Comparison of ENCODE assay signal across 19 cellular contexts in genomic region chr1:10629091-10629815, GRCh38.
DNase-seq lines count a peak whose midpoint lies in the region; ATAC-seq and TF ChIP-seq lines count a peak whose summit lies in the region.
"Had no signal": no experiment of that assay in that cellular context is flagged by ENCODE, and none has a peak within 500 bp of the region (broad histone marks: within the 10 kb centered on the region; RNA-seq: fewer than 3 reads in every experiment).

No MANE protein-coding gene starts in this region.

- peaks cover 9% of the 10 kb centered on the region for H3K36me3 Mint-ChIP-seq in MCF 10A (ENCODE audit: insufficient read depth, unreplicated experiment)
- H3K36me3 Mint-ChIP-seq in natural killer cell treated with Interleukin-12 subunit alpha and Interleukin-12 subunit beta and Interleukin-15 and Interleukin-18, amount 100 ng/mL, for 72 hours = no peaks in the 10 kb centered on the region

- H3K4me1 Mint-ChIP-seq in MCF 10A (ENCODE audit: insufficient read depth, unreplicated experiment) = no peaks in the 10 kb centered on the region
- H3K4me1 Mint-ChIP-seq in natural killer cell treated with Interleukin-12 subunit alpha and Interleukin-12 subunit beta and Interleukin-15 and Interleukin-18, amount 100 ng/mL, for 72 hours (ENCODE audit: low read depth in 2 of 2) = no peaks in the 10 kb centered on the region
- H3K4me1 Mint-ChIP-seq: CD8-positive, alpha-beta memory T cell; T-helper 17 cell had no signal

- POLR2A ChIA-PET in MCF 10A (lab: Yijun Ruan, JAX) = interaction anchor here (0.5 kb wide), 1 partner anchor 425 kb away, joined by 3 read pairs; no protein-coding TSS in a partner anchor

- WGBS in aorta, 2 donors = 92 to 95% methylated on average over 25 of the region's 25 CpGs

- BruUV-seq in MCF 10A (replicated peaks; lab: Mats Ljungman, UMichigan) = no TSS peak

- H3K27me3 Mint-ChIP-seq in MCF 10A (ENCODE audit: insufficient read depth, unreplicated experiment) = no peaks in the 10 kb centered on the region
- H3K27me3 Mint-ChIP-seq in natural killer cell treated with Interleukin-12 subunit alpha and Interleukin-12 subunit beta and Interleukin-15 and Interleukin-18, amount 100 ng/mL, for 72 hours = no peaks in the 10 kb centered on the region
- H3K27me3 Mint-ChIP-seq: activated CD4-positive, alpha-beta memory T cell treated with anti-CD3 and anti-CD28 coated beads for 36 hours; activated T-cell treated with anti-CD3 and anti-CD28 coated beads, Interleukin-2, amount 50 U/mL, for 24 hours; CD8-positive, alpha-beta memory T cell; stimulated activated naive CD8-positive, alpha-beta T cell treated with anti-CD3 and anti-CD28 coated beads, Interleukin-15, Interleukin-2, amounts not matched to agents 100 ng/mL and 50 ng/mL, for 24 hours; T-helper 17 cell had no signal

- TF ChIP-seq POLR2A in breast epithelium (IDR thresholded peaks at IDR 0.05) = no peak

- TF ChIP-seq CTCF in breast epithelium (IDR thresholded peaks at IDR 0.05) = no peak
- TF ChIP-seq CTCF in MCF 10A (IDR thresholded peaks at IDR 0.05; ENCODE audit: unreplicated experiment) = no peak

- intact Hi-C loops in breast epithelium (cut with DNase I; ENCODE audit: low total_unique reads) (loop anchor here (5.0 kb wide), 1 partner anchor 547 kb away; no protein-coding TSS in a partner anchor), MCF 10A (cut with micrococcal nuclease) (no loop called here), cardiac septum (cut with DNase I) (no loop called here), posterior vena cava (cut with DNase I) (no loop called here), aorta (cut with DNase I) (no loop called here)

- H3K27ac ChIP-seq in breast epithelium (peak overlapping the region; percentile 79 to 84), aorta (ENCODE audit: low read depth in 1 of 2, low read length in 2 of 2) (peak overlapping the region in 1 of 2 donors; percentile 35)

- H3K27me3 ChIP-seq in breast epithelium (no peaks in the 10 kb centered on the region), aorta (ENCODE audit: control insufficient read depth in 1 of 2, insufficient read depth in 2 of 2, low read length in 1 of 2) (no peaks in the 10 kb centered on the region)

- no peak overlapping the region for H3K4me3 ChIP-seq in breast epithelium
- no peak overlapping the region for H3K4me3 ChIP-seq in aorta (ENCODE audit: low read length in 2 of 2)

- H3K9me3 Mint-ChIP-seq in MCF 10A (ENCODE audit: unreplicated experiment) = no peaks in the 10 kb centered on the region
- H3K9me3 Mint-ChIP-seq in natural killer cell treated with Interleukin-12 subunit alpha and Interleukin-12 subunit beta and Interleukin-15 and Interleukin-18, amount 100 ng/mL, for 72 hours = no peaks in the 10 kb centered on the region
- H3K9me3 Mint-ChIP-seq: activated CD4-positive, alpha-beta memory T cell treated with anti-CD3 and anti-CD28 coated beads for 36 hours; activated naive CD4-positive, alpha-beta T cell treated with anti-CD3 and anti-CD28 coated beads for 36 hours; activated T-cell treated with anti-CD3 and anti-CD28 coated beads, Interleukin-2, amount 50 U/mL, for 24 hours; CD8-positive, alpha-beta memory T cell; endodermal cell; stimulated activated naive CD8-positive, alpha-beta T cell treated with anti-CD3 and anti-CD28 coated beads, Interleukin-15, Interleukin-2, amounts not matched to agents 100 ng/mL and 50 ng/mL, for 24 hours had no signal

- H3K9me3 ChIP-seq in breast epithelium (no peaks in the 10 kb centered on the region), aorta (ENCODE audit: control insufficient read depth, low read length) (no peaks in the 10 kb centered on the region)

- H3K4me3 Mint-ChIP-seq in MCF 10A (ENCODE audit: unreplicated experiment) = no peak overlapping the region
- H3K4me3 Mint-ChIP-seq in natural killer cell treated with Interleukin-12 subunit alpha and Interleukin-12 subunit beta and Interleukin-15 and Interleukin-18, amount 100 ng/mL, for 72 hours = no peak overlapping the region
- H3K4me3 Mint-ChIP-seq: activated CD4-positive, alpha-beta memory T cell treated with anti-CD3 and anti-CD28 coated beads for 36 hours; activated naive CD4-positive, alpha-beta T cell treated with anti-CD3 and anti-CD28 coated beads for 36 hours; activated T-cell treated with anti-CD3 and anti-CD28 coated beads, Interleukin-2, amount 50 U/mL, for 24 hours; CD8-positive, alpha-beta memory T cell; endodermal cell; stimulated activated naive CD8-positive, alpha-beta T cell treated with anti-CD3 and anti-CD28 coated beads, Interleukin-15, Interleukin-2, amounts not matched to agents 100 ng/mL and 50 ng/mL, for 24 hours; T-helper 17 cell had no signal

- no peak overlapping the region for H3K27ac Mint-ChIP-seq in MCF 10A (ENCODE audit: low read depth, unreplicated experiment)
- H3K27ac Mint-ChIP-seq in natural killer cell treated with Interleukin-12 subunit alpha and Interleukin-12 subunit beta and Interleukin-15 and Interleukin-18, amount 100 ng/mL, for 72 hours = no peak overlapping the region
- H3K27ac Mint-ChIP-seq: activated CD4-positive, alpha-beta memory T cell treated with anti-CD3 and anti-CD28 coated beads for 36 hours; activated naive CD4-positive, alpha-beta T cell treated with anti-CD3 and anti-CD28 coated beads for 36 hours; activated T-cell treated with anti-CD3 and anti-CD28 coated beads, Interleukin-2, amount 50 U/mL, for 24 hours; endodermal cell; stimulated activated naive CD8-positive, alpha-beta T cell treated with anti-CD3 and anti-CD28 coated beads, Interleukin-15, Interleukin-2, amounts not matched to agents 100 ng/mL and 50 ng/mL, for 24 hours; T-helper 17 cell had no signal

- peaks cover 2 to 24% of the 10 kb centered on the region in 2 donors for H3K4me1 ChIP-seq in breast epithelium
- no peaks in the 10 kb centered on the region for H3K4me1 ChIP-seq in aorta (ENCODE audit: control insufficient read depth in 1 of 2, insufficient read depth in 2 of 2, low read length in 2 of 2)

- DNase-seq in breast epithelium (ENCODE audit: low spot score in 2 of 2) = no peak
- DNase-seq in MCF 10A (ENCODE audit: unreplicated experiment) = no peak
- DNase-seq in cardiac septum (ENCODE audit: low spot score) = peak; percentile 69
- DNase-seq in posterior vena cava (ENCODE audit: low spot score) = peak; percentile 83
- DNase-seq in aorta = peak; percentile 46 to 58
- no peak for DNase-seq in cerebellar nuclear complex (lab: John Stamatoyannopoulos, UW)
- no peak for DNase-seq in KG1 (lab: John Stamatoyannopoulos, UW)
- DNase-seq in natural killer cell treated with Interleukin-12 subunit alpha and Interleukin-12 subunit beta and Interleukin-15 and Interleukin-18, amount 100 ng/mL, for 72 hours (ENCODE audit: low spot score) = no peak
- DNase-seq: activated CD4-positive, alpha-beta memory T cell treated with anti-CD3 and anti-CD28 coated beads for 36 hours; activated naive CD4-positive, alpha-beta T cell treated with anti-CD3 and anti-CD28 coated beads for 36 hours; activated T-cell treated with anti-CD3 and anti-CD28 coated beads, Interleukin-2, amount 50 U/mL, for 24 hours; endodermal cell; NCI-H1417; NCI-H2171; SIG-M5; stimulated activated CD4-positive, alpha-beta T cell treated with anti-CD3 and anti-CD28 coated beads, Interleukin-1b, Interleukin-23, amount 100 ng/mL, for 48 hours had no signal

- H3K36me3 ChIP-seq in breast epithelium (no peaks in the 10 kb centered on the region), aorta (ENCODE audit: control insufficient read depth in 1 of 2, insufficient read depth in 2 of 2, low read length in 1 of 2) (no peaks in the 10 kb centered on the region)

- CTCF ChIA-PET in MCF 10A (lab: Yijun Ruan, JAX) = no interaction called here

- no peak for ATAC-seq in aorta (ENCODE audit: low FRiP score)
- ATAC-seq in natural killer cell treated with Interleukin-12 subunit alpha and Interleukin-12 subunit beta and Interleukin-15 and Interleukin-18, amount 100 ng/mL, for 72 hours = no peak
- ATAC-seq: T-helper 17 cell had no signal

Comparison
In these comparisons a context has a peak if more than half of its experiments do, and no peak if none do; other contexts are left out.
1. DNase-seq: peak in cardiac septum (single experiment), posterior vena cava (single experiment) and aorta (2 of 2); none in breast epithelium (0 of 2), MCF 10A (single experiment), cerebellar nuclear complex (0 of 2), KG1 (single experiment) and natural killer cell treated with Interleukin-12 subunit alpha and Interleukin-12 subunit beta and Interleukin-15 and Interleukin-18, amount 100 ng/mL, for 72 hours (single experiment).